2 cellular contexts compared by ENCODE assay signal in the genomic region with DNA sequence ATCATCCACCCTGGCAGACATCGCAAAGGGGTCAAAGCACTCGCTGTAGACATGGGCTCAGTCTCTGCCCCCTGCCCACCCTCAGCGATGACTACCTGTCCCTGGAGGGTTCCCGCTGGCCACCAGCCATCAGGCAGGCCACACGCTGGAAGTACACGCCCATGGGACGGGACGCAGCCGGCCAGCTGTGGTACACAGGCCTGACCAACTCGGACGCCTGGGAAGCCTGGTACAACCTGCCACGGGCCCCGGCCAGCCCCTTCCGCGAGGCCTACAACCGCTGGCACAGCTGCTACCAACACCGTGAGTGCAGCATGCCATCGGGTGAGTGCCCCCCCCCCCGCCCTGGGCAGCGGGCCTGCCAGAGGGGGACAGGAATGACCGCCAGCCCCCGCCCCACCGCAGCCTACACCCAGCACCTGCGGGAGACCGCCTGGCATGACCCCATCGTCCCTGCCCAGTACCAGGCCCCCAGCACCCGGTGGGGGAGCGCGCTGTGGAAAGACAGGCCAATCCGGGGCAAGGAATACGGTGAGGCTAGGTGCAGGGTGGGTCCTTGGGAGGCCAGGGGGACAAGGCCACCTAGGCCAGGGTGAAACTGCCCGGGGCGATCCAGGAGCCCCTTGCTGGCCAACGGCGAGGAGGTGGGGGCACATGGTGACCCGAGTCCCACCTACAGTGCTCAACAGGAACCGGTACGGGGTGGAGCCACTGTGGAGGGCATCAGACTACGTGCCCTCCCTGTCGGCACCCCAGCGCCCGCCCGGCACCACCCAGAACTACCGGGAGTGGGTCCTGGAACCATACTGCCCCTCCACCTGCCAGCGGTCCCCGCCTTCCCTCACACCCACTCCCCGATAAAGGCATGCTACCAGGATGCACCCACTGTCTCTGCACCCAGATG.
A peak's percentile ranks its signal among the peaks of the same experiment; 100 is the strongest.
TF ChIP-seq lines count a peak whose summit lies in the region.

No MANE protein-coding gene starts in this region.

TF ChIP-seq in HepG2, 621 proteins besides CTCF, POLR2A, EP300 and RAD21:
- TF ChIP-seq, protein P1, sequence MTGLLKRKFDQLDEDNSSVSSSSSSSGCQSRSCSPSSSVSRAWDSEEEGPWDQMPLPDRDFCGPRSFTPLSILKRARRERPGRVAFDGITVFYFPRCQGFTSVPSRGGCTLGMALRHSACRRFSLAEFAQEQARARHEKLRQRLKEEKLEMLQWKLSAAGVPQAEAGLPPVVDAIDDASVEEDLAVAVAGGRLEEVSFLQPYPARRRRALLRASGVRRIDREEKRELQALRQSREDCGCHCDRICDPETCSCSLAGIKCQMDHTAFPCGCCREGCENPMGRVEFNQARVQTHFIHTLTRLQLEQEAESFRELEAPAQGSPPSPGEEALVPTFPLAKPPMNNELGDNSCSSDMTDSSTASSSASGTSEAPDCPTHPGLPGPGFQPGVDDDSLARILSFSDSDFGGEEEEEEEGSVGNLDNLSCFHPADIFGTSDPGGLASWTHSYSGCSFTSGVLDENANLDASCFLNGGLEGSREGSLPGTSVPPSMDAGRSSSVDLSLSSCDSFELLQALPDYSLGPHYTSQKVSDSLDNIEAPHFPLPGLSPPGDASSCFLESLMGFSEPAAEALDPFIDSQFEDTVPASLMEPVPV (CRISPR knock-in tag; IDR thresholded peaks at IDR 0.05), result no peak
- TF ChIP-seq ZIK1 (CRISPR knock-in tag; IDR thresholded peaks at IDR 0.05; ENCODE audit: borderline replicate concordance, low read depth) (no peak), ZNF235 (CRISPR knock-in tag; IDR thresholded peaks at IDR 0.05; ENCODE audit: borderline replicate concordance) (no peak), AGO2 (optimal IDR thresholded peaks at IDR 0.05; ENCODE audit: low read depth, low read length) (peak; percentile 45)
- TF ChIP-seq, protein P2, sequence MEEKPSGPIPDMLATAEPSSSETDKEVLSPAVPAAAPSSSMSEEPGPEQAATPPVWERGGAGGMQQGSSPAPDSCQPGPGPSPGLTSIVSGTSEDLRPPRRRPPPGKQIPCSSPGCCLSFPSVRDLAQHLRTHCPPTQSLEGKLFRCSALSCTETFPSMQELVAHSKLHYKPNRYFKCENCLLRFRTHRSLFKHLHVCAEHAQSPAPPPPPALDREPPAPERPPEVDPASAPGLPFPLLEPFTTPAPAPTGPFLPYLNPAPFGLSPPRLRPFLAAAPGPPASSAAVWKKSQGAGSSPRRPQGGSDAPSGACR (CRISPR knock-in tag; IDR thresholded peaks at IDR 0.05), result no peak

TF ChIP-seq in WTC11, 78 proteins besides CTCF, POLR2A, EP300 and RAD21:
- TF ChIP-seq NR1H2 (CRISPR knock-in tag; IDR thresholded peaks at IDR 0.05) (no peak), GTF2I (CRISPR knock-in tag; conservative IDR thresholded peaks at IDR 0.05) (no peak), NFATC4 (CRISPR knock-in tag; IDR thresholded peaks at IDR 0.05) (no peak), OVOL2 (CRISPR knock-in tag; IDR thresholded peaks at IDR 0.05; ENCODE audit: borderline replicate concordance) (no peak), JUN (CRISPR knock-in tag; IDR thresholded peaks at IDR 0.05) (no peak), ETV6 (CRISPR knock-in tag; IDR thresholded peaks at IDR 0.05) (no peak), ELF4 (CRISPR knock-in tag; IDR thresholded peaks at IDR 0.05; ENCODE audit: low read depth) (no peak), ZNF263 (CRISPR knock-in tag; IDR thresholded peaks at IDR 0.05; ENCODE audit: low read depth) (no peak)
- TF ChIP-seq, protein P3, sequence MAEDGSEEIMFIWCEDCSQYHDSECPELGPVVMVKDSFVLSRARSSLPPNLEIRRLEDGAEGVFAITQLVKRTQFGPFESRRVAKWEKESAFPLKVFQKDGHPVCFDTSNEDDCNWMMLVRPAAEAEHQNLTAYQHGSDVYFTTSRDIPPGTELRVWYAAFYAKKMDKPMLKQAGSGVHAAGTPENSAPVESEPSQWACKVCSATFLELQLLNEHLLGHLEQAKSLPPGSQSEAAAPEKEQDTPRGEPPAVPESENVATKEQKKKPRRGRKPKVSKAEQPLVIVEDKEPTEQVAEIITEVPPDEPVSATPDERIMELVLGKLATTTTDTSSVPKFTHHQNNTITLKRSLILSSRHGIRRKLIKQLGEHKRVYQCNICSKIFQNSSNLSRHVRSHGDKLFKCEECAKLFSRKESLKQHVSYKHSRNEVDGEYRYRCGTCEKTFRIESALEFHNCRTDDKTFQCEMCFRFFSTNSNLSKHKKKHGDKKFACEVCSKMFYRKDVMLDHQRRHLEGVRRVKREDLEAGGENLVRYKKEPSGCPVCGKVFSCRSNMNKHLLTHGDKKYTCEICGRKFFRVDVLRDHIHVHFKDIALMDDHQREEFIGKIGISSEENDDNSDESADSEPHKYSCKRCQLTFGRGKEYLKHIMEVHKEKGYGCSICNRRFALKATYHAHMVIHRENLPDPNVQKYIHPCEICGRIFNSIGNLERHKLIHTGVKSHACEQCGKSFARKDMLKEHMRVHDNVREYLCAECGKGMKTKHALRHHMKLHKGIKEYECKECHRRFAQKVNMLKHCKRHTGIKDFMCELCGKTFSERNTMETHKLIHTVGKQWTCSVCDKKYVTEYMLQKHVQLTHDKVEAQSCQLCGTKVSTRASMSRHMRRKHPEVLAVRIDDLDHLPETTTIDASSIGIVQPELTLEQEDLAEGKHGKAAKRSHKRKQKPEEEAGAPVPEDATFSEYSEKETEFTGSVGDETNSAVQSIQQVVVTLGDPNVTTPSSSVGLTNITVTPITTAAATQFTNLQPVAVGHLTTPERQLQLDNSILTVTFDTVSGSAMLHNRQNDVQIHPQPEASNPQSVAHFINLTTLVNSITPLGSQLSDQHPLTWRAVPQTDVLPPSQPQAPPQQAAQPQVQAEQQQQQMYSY (CRISPR knock-in tag; IDR thresholded peaks at IDR 0.05), result no peak
- TF ChIP-seq, protein P4, sequence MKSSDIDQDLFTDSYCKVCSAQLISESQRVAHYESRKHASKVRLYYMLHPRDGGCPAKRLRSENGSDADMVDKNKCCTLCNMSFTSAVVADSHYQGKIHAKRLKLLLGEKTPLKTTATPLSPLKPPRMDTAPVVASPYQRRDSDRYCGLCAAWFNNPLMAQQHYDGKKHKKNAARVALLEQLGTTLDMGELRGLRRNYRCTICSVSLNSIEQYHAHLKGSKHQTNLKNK (CRISPR knock-in tag; IDR thresholded peaks at IDR 0.05), result no peak
- TF ChIP-seq, protein P5, sequence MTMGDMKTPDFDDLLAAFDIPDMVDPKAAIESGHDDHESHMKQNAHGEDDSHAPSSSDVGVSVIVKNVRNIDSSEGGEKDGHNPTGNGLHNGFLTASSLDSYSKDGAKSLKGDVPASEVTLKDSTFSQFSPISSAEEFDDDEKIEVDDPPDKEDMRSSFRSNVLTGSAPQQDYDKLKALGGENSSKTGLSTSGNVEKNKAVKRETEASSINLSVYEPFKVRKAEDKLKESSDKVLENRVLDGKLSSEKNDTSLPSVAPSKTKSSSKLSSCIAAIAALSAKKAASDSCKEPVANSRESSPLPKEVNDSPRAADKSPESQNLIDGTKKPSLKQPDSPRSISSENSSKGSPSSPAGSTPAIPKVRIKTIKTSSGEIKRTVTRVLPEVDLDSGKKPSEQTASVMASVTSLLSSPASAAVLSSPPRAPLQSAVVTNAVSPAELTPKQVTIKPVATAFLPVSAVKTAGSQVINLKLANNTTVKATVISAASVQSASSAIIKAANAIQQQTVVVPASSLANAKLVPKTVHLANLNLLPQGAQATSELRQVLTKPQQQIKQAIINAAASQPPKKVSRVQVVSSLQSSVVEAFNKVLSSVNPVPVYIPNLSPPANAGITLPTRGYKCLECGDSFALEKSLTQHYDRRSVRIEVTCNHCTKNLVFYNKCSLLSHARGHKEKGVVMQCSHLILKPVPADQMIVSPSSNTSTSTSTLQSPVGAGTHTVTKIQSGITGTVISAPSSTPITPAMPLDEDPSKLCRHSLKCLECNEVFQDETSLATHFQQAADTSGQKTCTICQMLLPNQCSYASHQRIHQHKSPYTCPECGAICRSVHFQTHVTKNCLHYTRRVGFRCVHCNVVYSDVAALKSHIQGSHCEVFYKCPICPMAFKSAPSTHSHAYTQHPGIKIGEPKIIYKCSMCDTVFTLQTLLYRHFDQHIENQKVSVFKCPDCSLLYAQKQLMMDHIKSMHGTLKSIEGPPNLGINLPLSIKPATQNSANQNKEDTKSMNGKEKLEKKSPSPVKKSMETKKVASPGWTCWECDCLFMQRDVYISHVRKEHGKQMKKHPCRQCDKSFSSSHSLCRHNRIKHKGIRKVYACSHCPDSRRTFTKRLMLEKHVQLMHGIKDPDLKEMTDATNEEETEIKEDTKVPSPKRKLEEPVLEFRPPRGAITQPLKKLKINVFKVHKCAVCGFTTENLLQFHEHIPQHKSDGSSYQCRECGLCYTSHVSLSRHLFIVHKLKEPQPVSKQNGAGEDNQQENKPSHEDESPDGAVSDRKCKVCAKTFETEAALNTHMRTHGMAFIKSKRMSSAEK (CRISPR knock-in tag; IDR thresholded peaks at IDR 0.05; ENCODE audit: borderline replicate concordance), result no peak
